Comparison of ENCODE assay signal across 8 cellular contexts in the genomic region with DNA sequence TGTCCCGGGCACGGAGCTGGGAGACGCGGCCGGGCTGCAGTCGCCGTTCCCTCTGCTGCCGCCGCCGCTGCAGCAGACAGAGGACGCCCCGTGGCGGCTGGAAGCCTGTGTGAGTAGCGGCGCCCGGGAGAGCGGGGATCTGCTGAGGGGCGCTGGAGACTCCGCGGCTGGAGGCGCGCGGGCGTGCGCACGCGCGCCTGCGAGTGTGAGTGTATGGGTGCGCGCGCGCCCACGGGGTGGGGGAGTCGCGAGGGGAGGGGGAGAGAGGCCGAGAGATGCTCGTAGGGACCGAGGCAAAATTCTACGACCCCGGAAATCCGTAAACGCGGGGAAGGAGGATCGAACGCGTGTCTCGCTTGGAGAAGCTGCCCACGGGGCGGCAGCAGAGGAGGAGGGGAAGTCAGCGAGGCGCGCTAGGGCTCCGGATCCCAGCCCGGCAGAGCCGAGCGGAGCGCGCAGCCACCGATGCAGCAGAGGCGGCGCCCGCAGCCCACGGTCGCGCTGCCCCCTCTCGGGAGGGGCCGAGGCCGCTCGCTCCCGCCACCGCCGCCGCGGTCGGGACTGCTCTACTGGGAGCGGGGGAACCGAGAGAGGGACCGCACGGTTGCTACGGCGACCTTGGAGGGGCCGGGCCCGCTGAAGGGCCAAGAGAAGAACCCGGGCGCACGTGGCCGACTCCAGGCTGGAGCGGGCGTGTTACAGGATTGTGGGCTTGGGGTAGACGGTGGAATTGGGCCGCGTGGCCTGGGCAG. TPM values are rescaled to one million over a fixed set of nuclear protein-coding genes. Genes with fewer than 3 reads are reported as not detected.
A peak's percentile ranks its signal among the peaks of the same experiment; 100 is the strongest.
DNase-seq lines count a peak whose midpoint lies in the region; ATAC-seq lines count a peak whose summit lies in the region.

Gene ENOX1, minus strand, starts transcription at position 207 of the 752 bp plus-strand sequence.

- intact Hi-C loops in Right ventricle myocardium inferior (cut with DNase I): loop anchor here (5.0 to 10.0 kb wide), 4 partner anchors 100 to 480 kb away; no protein-coding TSS in a partner anchor

- no peak within 1 kb of the TSS for H4K8ac ChIP-seq in neuronal stem cell (ENCODE audit: low read depth, low read length)

- DNase-seq in Caki2 (ENCODE audit: low read depth): peak; percentile 45
- peak; percentile 87 for DNase-seq in NCI-H526 treated with DMSO at 0.1 percent for 48 hours (lab: John Stamatoyannopoulos, UW)
- DNase-seq in activated naive CD8-positive, alpha-beta T cell treated with anti-CD3 and anti-CD28 coated beads, Interleukin-2, amount 10 ng/mL, durations not matched to agents 7 days and 5 days: peak; percentile 49
- DNase-seq in Right ventricle myocardium inferior (ENCODE audit: missing footprints): peak; percentile 81
- peak; percentile 64 for DNase-seq in neuronal stem cell (ENCODE audit: low spot score)
- DNase-seq in stimulated activated naive CD4-positive, alpha-beta T cell (lab: John Stamatoyannopoulos, UW): no peak

- POLR2A ChIA-PET in activated naive CD8-positive, alpha-beta T cell treated with anti-CD3 and anti-CD28 coated beads, Interleukin-2, amount 10 ng/mL, durations not matched to agents 7 days and 5 days (lab: Charles Lee): no interaction called here

- no peaks in the 10 kb centered on the region for H3K9me3 Mint-ChIP-seq in activated naive CD8-positive, alpha-beta T cell treated with anti-CD3 and anti-CD28 coated beads, Interleukin-2, amount 10 ng/mL, durations not matched to agents 7 days and 5 days

- no peak within 1 kb of the TSS for H3K4ac ChIP-seq in neuronal stem cell (ENCODE audit: low read length)

- peak within 1 kb of the TSS; percentile 76 to 85 for H3K4me3 ChIP-seq in neuronal stem cell (ENCODE audit: low read length in 2 of 2)

- H4K91ac ChIP-seq in neuronal stem cell (ENCODE audit: low read depth, low read length, poor library complexity): no peak within 1 kb of the TSS

- no peak within 1 kb of the TSS for H3K27ac Mint-ChIP-seq in activated naive CD8-positive, alpha-beta T cell treated with anti-CD3 and anti-CD28 coated beads, Interleukin-2, amount 10 ng/mL, durations not matched to agents 7 days and 5 days

- peak within 1 kb of the TSS; percentile 85 for H3K4me3 Mint-ChIP-seq in activated naive CD8-positive, alpha-beta T cell treated with anti-CD3 and anti-CD28 coated beads, Interleukin-2, amount 10 ng/mL, durations not matched to agents 7 days and 5 days

- H3K4me1 ChIP-seq in neuronal stem cell (ENCODE audit: control insufficient read depth in 2 of 2, insufficient read depth in 1 of 2, low read depth in 1 of 2, low read length in 2 of 2): peaks cover 6 to 19% of the 10 kb centered on the region in 2 donors

- peaks cover 9% of the 10 kb centered on the region for H3K4me1 Mint-ChIP-seq in activated naive CD8-positive, alpha-beta T cell treated with anti-CD3 and anti-CD28 coated beads, Interleukin-2, amount 10 ng/mL, durations not matched to agents 7 days and 5 days

- peak within 1 kb of the TSS; percentile 92 for H3K18ac ChIP-seq in neuronal stem cell (ENCODE audit: low read length)

- peak within 1 kb of the TSS; percentile 99 for H3K4me2 ChIP-seq in neuronal stem cell (ENCODE audit: insufficient read depth, low read length, poor library complexity, severe bottlenecking)

- no peaks in the 10 kb centered on the region for H3K36me3 Mint-ChIP-seq in activated naive CD8-positive, alpha-beta T cell treated with anti-CD3 and anti-CD28 coated beads, Interleukin-2, amount 10 ng/mL, durations not matched to agents 7 days and 5 days

- H3K9me3 ChIP-seq in neuronal stem cell (replicated peaks in 1 of 2; ENCODE audit: control insufficient read depth in 2 of 2, insufficient read depth in 1 of 2, low read depth in 1 of 2, low read length in 2 of 2): no peaks in the 10 kb centered on the region

- ATAC-seq in GM21717 (IDR thresholded peaks at IDR 0.05; ENCODE audit: unreplicated experiment) (peak; percentile 51), Right ventricle myocardium inferior (peak; percentile 87), GM21737 (IDR thresholded peaks at IDR 0.05; ENCODE audit: unreplicated experiment) (no peak)
- peak; percentile 58 for ATAC-seq in activated naive CD8-positive, alpha-beta T cell treated with anti-CD3 and anti-CD28 coated beads, Interleukin-2, amount 10 ng/mL, durations not matched to agents 7 days and 5 days (ENCODE audit: low read depth)

- H2BK15ac ChIP-seq in neuronal stem cell (ENCODE audit: low read length): peak within 1 kb of the TSS; percentile 61

- H3K27me3 ChIP-seq in neuronal stem cell (ENCODE audit: control insufficient read depth in 3 of 3, insufficient read depth in 3 of 3, low read depth in 1 of 3, low read length in 3 of 3): peaks cover 0 to 2% (median 0%) of the 10 kb centered on the region in 3 experiments

- no peak within 1 kb of the TSS for H3K27ac ChIP-seq in neuronal stem cell (replicated peaks; ENCODE audit: low read length)

- WGBS in neuronal stem cell (ENCODE audit: extremely low coverage in 2 of 2, insufficient read length in 2 of 2, insufficient replicate concordance in 1 of 2), 2 donors: no CpG with 5 or more reads among the region's 93 CpGs

- peak within 1 kb of the TSS; percentile 14 for H2AK5ac ChIP-seq in neuronal stem cell (ENCODE audit: low read depth, low read length)

- no peaks in the 10 kb centered on the region for H3K36me3 ChIP-seq in neuronal stem cell (replicated peaks in 1 of 2; ENCODE audit: control insufficient read depth in 2 of 2, insufficient read depth in 2 of 2, low read length in 2 of 2)

- no peaks in the 10 kb centered on the region for H3K79me1 ChIP-seq in neuronal stem cell (ENCODE audit: low read depth, low read length)

- peak within 1 kb of the TSS; percentile 66 for H3K14ac ChIP-seq in neuronal stem cell (ENCODE audit: low read length)

- H2BK12ac ChIP-seq in neuronal stem cell (ENCODE audit: low read length): peak within 1 kb of the TSS; percentile 89

- H3K23ac ChIP-seq in neuronal stem cell (ENCODE audit: low read depth, low read length, poor library complexity): no peak within 1 kb of the TSS

- peak within 1 kb of the TSS; percentile 99 for H2AFZ ChIP-seq in neuronal stem cell (ENCODE audit: low read length)

- H3K9ac ChIP-seq in neuronal stem cell (ENCODE audit: low read depth, low read length, poor library complexity): peak within 1 kb of the TSS; percentile 89

- no peak within 1 kb of the TSS for H2BK120ac ChIP-seq in neuronal stem cell (ENCODE audit: low read depth, low read length)

- peak within 1 kb of the TSS; percentile 34 for H2BK5ac ChIP-seq in neuronal stem cell (ENCODE audit: low read length)

- in situ Hi-C loops in Caki2 (cut with HindIII; ENCODE audit: low pct_unique_long_range_greater_than_20kb, low sequenced_read_pairs): no loop called here

- H3K27me3 Mint-ChIP-seq in activated naive CD8-positive, alpha-beta T cell treated with anti-CD3 and anti-CD28 coated beads, Interleukin-2, amount 10 ng/mL, durations not matched to agents 7 days and 5 days: peaks cover 53% of the 10 kb centered on the region

RNA-seq across cellular contexts. Expression of gene ENOX1, which starts in this region (rescaled TPM):
- not detected in 2 replicates for total RNA-seq in Caki2 (2014; rRNA removed; shearing (Covaris generic); ENCODE audit: low replicate concordance)
- not detected for total RNA-seq in activated naive CD8-positive, alpha-beta T cell treated with anti-CD3 and anti-CD28 coated beads, Interleukin-2, amount 10 ng/mL, durations not matched to agents 7 days and 5 days
- 6.1 TPM for total RNA-seq in Right ventricle myocardium inferior
- 0.93 TPM for polyA plus RNA-seq in neuronal stem cell (2013, experiment 1 of 2)
- 0.90 TPM for polyA plus RNA-seq in neuronal stem cell (2013, experiment 2 of 2)

Comparison
In these comparisons a context has a peak if more than half of its experiments do, and no peak if none do; other contexts are left out.
1. Peak in DNase-seq in Caki2; RNA of the gene not detected or under 1 TPM.
2. Peak in DNase-seq and ATAC-seq in activated naive CD8-positive, alpha-beta T cell treated with anti-CD3 and anti-CD28 coated beads, Interleukin-2, amount 10 ng/mL, durations not matched to agents 7 days and 5 days; RNA of the gene not detected or under 1 TPM.
3. DNase-seq: peak in NCI-H526 treated with DMSO at 0.1 percent for 48 hours (single experiment), Right ventricle myocardium inferior (single experiment) and neuronal stem cell (single experiment); none in stimulated activated naive CD4-positive, alpha-beta T cell (0 of 6).